19 cellular contexts compared by ENCODE assay signal in genomic region chr4:36613999-36614398, GRCh38.
DNase-seq lines count a peak whose midpoint lies in the region; ATAC-seq, FAIRE-seq and TF ChIP-seq lines count a peak whose summit lies in the region.
"Had no signal": no experiment of that assay in that cellular context is flagged by ENCODE, and none has a peak within 500 bp of the region (broad histone marks: within the 10 kb centered on the region; RNA-seq: fewer than 3 reads in every experiment).

No MANE protein-coding gene starts in this region.

- peak; percentile 32 for ATAC-seq in foreskin keratinocyte
- ATAC-seq: A549; CD8-positive, alpha-beta T cell had no signal

- no peak for TF ChIP-seq CTCF in bronchial epithelial cell (IDR thresholded peaks at IDR 0.05; ENCODE audit: insufficient read depth, low read length, severe bottlenecking)
- no peak for TF ChIP-seq CTCF in foreskin keratinocyte (conservative IDR thresholded peaks at IDR 0.05)

- H3K4me3 ChIP-seq in bronchial epithelial cell (ENCODE audit: low read depth, low read length), result no peak overlapping the region
- H3K4me3 ChIP-seq: A549; BLaER1 treated with 17β-estradiol and CSF1 and Interleukin-3, amounts not matched to agents 10 nM and 100 nM had no signal

- H3K36me3 ChIP-seq in bronchial epithelial cell (ENCODE audit: control insufficient read depth, insufficient read depth, low read length), result no peaks in the 10 kb centered on the region
- H3K36me3 ChIP-seq: BLaER1 treated with 17β-estradiol and CSF1 and Interleukin-3, amounts not matched to agents 10 nM and 100 nM had no signal

- H3K4me1 ChIP-seq in foreskin keratinocyte, result peaks cover 9% of the 10 kb centered on the region
- H3K4me1 ChIP-seq: A549; BLaER1 treated with 17β-estradiol and CSF1 and Interleukin-3, amounts not matched to agents 10 nM and 100 nM; Caco-2 had no signal

- FAIRE-seq in bronchial epithelial cell (lab: Jason Lieb, UNC), result no peak
- FAIRE-seq: A549, D721Med, GM12891, GM19239 had no signal

- H3K27me3 ChIP-seq in bronchial epithelial cell (ENCODE audit: control insufficient read depth, insufficient read depth, low read length) (no peaks in the 10 kb centered on the region), foreskin keratinocyte (no peaks in the 10 kb centered on the region)
- H3K27me3 ChIP-seq: BLaER1 treated with 17β-estradiol and CSF1 and Interleukin-3, amounts not matched to agents 10 nM and 100 nM had no signal

- H3K27ac ChIP-seq in epithelial cell of prostate, result peak overlapping the region; percentile 21
- H3K27ac ChIP-seq in foreskin keratinocyte, result no peak overlapping the region
- H3K27ac ChIP-seq: 22Rv1; A549; BLaER1 treated with 17β-estradiol and CSF1 and Interleukin-3, amounts not matched to agents 10 nM and 100 nM; C4-2B had no signal

- DNase-seq in bronchial epithelial cell (ENCODE audit: low read depth) (peak; percentile 36), epithelial cell of prostate (ENCODE audit: low read depth, low spot score) (no peak), foreskin keratinocyte (peak in 1 of 2 donors; percentile 30), NCI-H345 treated with DMSO at 0.1 percent for 48 hours (lab: John Stamatoyannopoulos, UW; ENCODE audit: unreplicated experiment) (no peak), NCI-H1092 treated with DMSO at 0.1 percent for 48 hours (lab: John Stamatoyannopoulos, UW) (no peak)
- DNase-seq: AML-193; Caco-2; Calu3; CD4-positive, alpha-beta T cell; CD8-positive, alpha-beta T cell; DMS79 treated with DMSO at 0.1 percent for 48 hours; GF-D8 had no signal
